Comparison of ENCODE assay signal across 29 cellular contexts in the genomic region with DNA sequence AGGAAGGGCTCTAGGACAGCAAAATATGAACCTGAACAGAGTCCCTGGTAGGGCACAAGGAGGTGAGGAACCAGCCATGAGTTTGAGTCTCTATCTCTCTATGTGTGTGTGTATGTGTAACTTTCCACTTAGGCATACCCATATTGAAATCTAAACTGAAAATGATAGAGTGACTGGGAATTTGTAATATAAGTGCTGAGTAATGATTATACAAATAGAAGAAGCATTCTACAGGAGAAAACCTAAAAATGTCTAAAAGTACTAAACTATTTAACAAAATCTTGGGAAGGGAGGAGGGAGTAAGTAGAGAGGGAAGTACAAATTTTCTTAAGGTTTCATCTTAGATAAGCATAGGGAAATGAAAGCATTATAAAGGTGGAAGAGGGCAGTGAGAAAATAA.
"Had no signal": no experiment of that assay in that cellular context is flagged by ENCODE, and none has a peak within 500 bp of the region (broad histone marks: within the 10 kb centered on the region; RNA-seq: fewer than 3 reads in every experiment).

No MANE protein-coding gene starts in this region.

- H3K27ac Mint-ChIP-seq: activated CD4-positive, alpha-beta memory T cell treated with anti-CD3 and anti-CD28 coated beads, Interleukin-2, amount 10 ng/mL, durations not matched to agents 7 days and 5 days; activated CD4-positive, alpha-beta T cell treated with anti-CD3 and anti-CD28 coated beads for 36 hours; activated naive CD8-positive, alpha-beta T cell treated with anti-CD3 and anti-CD28 coated beads, Interleukin-2, amount 10 ng/mL, durations not matched to agents 7 days and 5 days; activated T-helper 2 cell treated with anti-CD3 and anti-CD28 coated beads, Interferon-gamma antibody, Interleukin-2, Interleukin-4, amounts not matched to agents 10 μg/mL and 5 μg/mL and 100 μg/mL, durations not matched to agents 14 hours and 24 hours and 36 hours; T-helper 17 cell had no signal

- H3K4me2 ChIP-seq: PC-9 had no signal

- H3K4me1 Mint-ChIP-seq: activated CD4-positive, alpha-beta memory T cell treated with anti-CD3 and anti-CD28 coated beads, Interleukin-2, amount 10 ng/mL, durations not matched to agents 7 days and 5 days; activated CD4-positive, alpha-beta T cell treated with anti-CD3 and anti-CD28 coated beads for 36 hours; activated naive CD8-positive, alpha-beta T cell treated with anti-CD3 and anti-CD28 coated beads, Interleukin-2, amount 10 ng/mL, durations not matched to agents 7 days and 5 days; T-helper 17 cell had no signal

- H3K4me3 ChIP-seq: adrenal gland, breast epithelium, colonic mucosa, PC-9 had no signal

- H3K4me1 ChIP-seq: breast epithelium, colonic mucosa had no signal

- H3K9me3 Mint-ChIP-seq: activated CD4-positive, alpha-beta memory T cell treated with anti-CD3 and anti-CD28 coated beads, Interleukin-2, amount 10 ng/mL, durations not matched to agents 7 days and 5 days; activated naive CD8-positive, alpha-beta T cell treated with anti-CD3 and anti-CD28 coated beads, Interleukin-2, amount 10 ng/mL, durations not matched to agents 7 days and 5 days; activated T-helper 2 cell treated with anti-CD3 and anti-CD28 coated beads, Interferon-gamma antibody, Interleukin-2, Interleukin-4, amounts not matched to agents 10 μg/mL and 5 μg/mL and 100 μg/mL, durations not matched to agents 14 hours and 24 hours and 36 hours had no signal

- H3K9me3 ChIP-seq: adrenal gland, breast epithelium, colonic mucosa had no signal

- H3K27ac ChIP-seq: adrenal gland, breast epithelium, colonic mucosa, PC-9, WERI-Rb-1 had no signal

- DNase-seq: activated CD4-positive, alpha-beta memory T cell treated with anti-CD3 and anti-CD28 coated beads, Interleukin-2, amount 10 ng/mL, durations not matched to agents 7 days and 5 days; activated CD4-positive, alpha-beta T cell treated with anti-CD3 and anti-CD28 coated beads for 36 hours; activated CD4-positive, alpha-beta T cell treated with anti-CD3 and anti-CD28 coated beads, Interleukin-2, amount 50 U/mL, for 1 hour; activated gamma-delta T cell treated with Interleukin-2 at 50 U/mL for 16 hours; activated naive CD4-positive, alpha-beta T cell treated with anti-CD3 and anti-CD28 coated beads, Interleukin-2, amount 50 U/mL, for 16 hours; activated naive CD8-positive, alpha-beta T cell treated with anti-CD3 and anti-CD28 coated beads, Interleukin-2, amount 10 ng/mL, durations not matched to agents 7 days and 5 days; activated T-cell treated with anti-CD3 and anti-CD28 coated beads for 4 hours; activated T-cell treated with anti-CD3 and anti-CD28 coated beads, Interleukin-2, amount 50 U/mL, for 48 hours; adrenal gland; anterior cingulate cortex; caudate nucleus; colonic mucosa; MM.1S; NCI-H1092 treated with DMSO at 0.1 percent for 48 hours; NCI-H1417 treated with DMSO at 0.1 percent for 48 hours; NCI-H1694; NCI-H2029; NCI-H2107; NCI-H2171 treated with DMSO at 0.1 percent for 48 hours; NCI-H226; NCI-H526; NCI-H774; SHP77 treated with DMSO at 0.1 percent for 48 hours; T-helper 17 cell; T-helper 9 cell; WERI-Rb-1 had no signal

- H3K36me3 Mint-ChIP-seq: activated naive CD8-positive, alpha-beta T cell treated with anti-CD3 and anti-CD28 coated beads, Interleukin-2, amount 10 ng/mL, durations not matched to agents 7 days and 5 days had no signal

- H3K4me3 Mint-ChIP-seq: activated CD4-positive, alpha-beta memory T cell treated with anti-CD3 and anti-CD28 coated beads, Interleukin-2, amount 10 ng/mL, durations not matched to agents 7 days and 5 days; activated CD4-positive, alpha-beta T cell treated with anti-CD3 and anti-CD28 coated beads for 36 hours; activated naive CD8-positive, alpha-beta T cell treated with anti-CD3 and anti-CD28 coated beads, Interleukin-2, amount 10 ng/mL, durations not matched to agents 7 days and 5 days; T-helper 17 cell had no signal

- H3K27me3 ChIP-seq: adrenal gland, breast epithelium, colonic mucosa had no signal

- H2AFZ ChIP-seq: PC-9 had no signal

- ATAC-seq: activated CD4-positive, alpha-beta T cell treated with anti-CD3 and anti-CD28 coated beads for 36 hours; T-helper 17 cell had no signal

- H3K36me3 ChIP-seq: adrenal gland, breast epithelium, colonic mucosa, WERI-Rb-1 had no signal
